In genomic region chr10:95480102-95480900, GRCh38 we compare ENCODE assay signal across 11 cellular contexts.
DNase-seq lines count a peak whose midpoint lies in the region; FAIRE-seq and TF ChIP-seq lines count a peak whose summit lies in the region.
"Had no signal": no experiment of that assay in that cellular context is flagged by ENCODE, and none has a peak within 500 bp of the region (broad histone marks: within the 10 kb centered on the region; RNA-seq: fewer than 3 reads in every experiment).

No MANE protein-coding gene starts in this region.

- H3K27ac ChIP-seq in H9 (ENCODE audit: insufficient read length, low read depth, low read length) = peak overlapping the region; percentile 13
- peak overlapping the region; percentile 48 for H3K27ac ChIP-seq in cingulate gyrus (ENCODE audit: low read depth, low read length)
- peak overlapping the region; percentile 55 for H3K27ac ChIP-seq in layer of hippocampus (ENCODE audit: low read depth, low read length)

- no peaks in the 10 kb centered on the region for H4K20me1 ChIP-seq in H9 (ENCODE audit: control insufficient read depth, insufficient read depth, insufficient read length)

- H4K91ac ChIP-seq in H9 (ENCODE audit: insufficient read length, low read depth, low read length) = no peak overlapping the region

- no peak overlapping the region for H3K23ac ChIP-seq in H9 (ENCODE audit: insufficient read length, low read depth, low read length)

- H3K27me3 Mint-ChIP-seq in H9 (ENCODE audit: low read depth) (no peaks in the 10 kb centered on the region), immature natural killer cell (ENCODE audit: low read depth in 3 of 3) (no peaks in the 10 kb centered on the region)
- H3K27me3 Mint-ChIP-seq in activated naive CD4-positive, alpha-beta T cell treated with anti-CD3 and anti-CD28 coated beads, Interleukin-2, amount 10 ng/mL, durations not matched to agents 7 days and 5 days = peaks cover 11% of the 10 kb centered on the region

- no peak overlapping the region for H3K4me3 Mint-ChIP-seq in H9
- H3K4me3 Mint-ChIP-seq in immature natural killer cell = no peak overlapping the region
- H3K4me3 Mint-ChIP-seq in activated naive CD4-positive, alpha-beta T cell treated with anti-CD3 and anti-CD28 coated beads, Interleukin-2, amount 10 ng/mL, durations not matched to agents 7 days and 5 days = no peak overlapping the region

- no peak overlapping the region for H4K5ac ChIP-seq in H9 (ENCODE audit: insufficient read length, low read depth, low read length)

- H3K4me2 ChIP-seq in H9 (ENCODE audit: insufficient read depth, insufficient read length, low read length) = no peak overlapping the region
- H3K4me2 ChIP-seq in skeletal muscle satellite cell (ENCODE audit: low read length) = no peak overlapping the region

- no peak overlapping the region; the same call in 1 of the 2 replicates for H3K4ac ChIP-seq in H9 (ENCODE audit: low read depth, low read length)

- H3T11ph ChIP-seq in H9 (ENCODE audit: low read length) = no peak overlapping the region

- no peaks in the 10 kb centered on the region for H3K9me3 Mint-ChIP-seq in H9
- H3K9me3 Mint-ChIP-seq in immature natural killer cell = no peaks in the 10 kb centered on the region
- no peaks in the 10 kb centered on the region for H3K9me3 Mint-ChIP-seq in activated naive CD4-positive, alpha-beta T cell treated with anti-CD3 and anti-CD28 coated beads, Interleukin-2, amount 10 ng/mL, durations not matched to agents 7 days and 5 days

- no peak overlapping the region for H2BK12ac ChIP-seq in H9 (ENCODE audit: insufficient read length, low read depth, low read length)

- no peak overlapping the region for H4K8ac ChIP-seq in H9 (replicated peaks; ENCODE audit: insufficient read length, low read depth, low read length)

- no peaks in the 10 kb centered on the region for H3K9me3 ChIP-seq in H9 (ENCODE audit: control insufficient read depth, low read depth, low read length)
- H3K9me3 ChIP-seq in skeletal muscle satellite cell (replicated peaks; ENCODE audit: low read length) = no peaks in the 10 kb centered on the region

- H3K18ac ChIP-seq in H9 (ENCODE audit: insufficient read length, low read depth, low read length) = peak overlapping the region; percentile 61

- FAIRE-seq in HTR-8/SVneo (lab: Jason Lieb, UNC) = no peak

- H2BK120ac ChIP-seq in H9 (ENCODE audit: low read depth, low read length, poor library complexity, severe bottlenecking) = no peak overlapping the region

- DNase-seq in H9 = no peak
- DNase-seq in immature natural killer cell = no peak
- no peak for DNase-seq in HTR-8/SVneo (ENCODE audit: insufficient read length, low spot score)
- DNase-seq in DMS114 treated with DMSO at 0.1 percent for 48 hours (lab: John Stamatoyannopoulos, UW; ENCODE audit: unreplicated experiment) = no peak
- DNase-seq in activated naive CD4-positive, alpha-beta T cell treated with anti-CD3 and anti-CD28 coated beads, Interleukin-2, amount 10 ng/mL, durations not matched to agents 7 days and 5 days = no peak
- DNase-seq: activated CD4-positive, CD25-positive, alpha-beta regulatory T cell; C1 segment of cervical spinal cord; NCI-H1092 had no signal

- peak overlapping the region; percentile 66; the same call in 1 of the 2 replicates for H3K14ac ChIP-seq in H9 (ENCODE audit: insufficient read depth, low read length)

- CTCF ChIA-PET in activated naive CD4-positive, alpha-beta T cell treated with anti-CD3 and anti-CD28 coated beads, Interleukin-2, amount 10 ng/mL, durations not matched to agents 7 days and 5 days (lab: Charles Lee) = interaction anchor here (1.3 kb wide), 1 partner anchor 235 kb away, joined by 3 read pairs; no protein-coding TSS in a partner anchor

- H3K27ac Mint-ChIP-seq in H9 (peak overlapping the region in 2 of 3 experiments; percentile 73 to 80; a peak in 4 of 7 replicates), immature natural killer cell (no peak overlapping the region)
- no peak overlapping the region for H3K27ac Mint-ChIP-seq in activated naive CD4-positive, alpha-beta T cell treated with anti-CD3 and anti-CD28 coated beads, Interleukin-2, amount 10 ng/mL, durations not matched to agents 7 days and 5 days

- no peak overlapping the region for H2BK5ac ChIP-seq in H9 (ENCODE audit: insufficient read length, low read length)

- peaks cover 2% of the 10 kb centered on the region; the same call in 1 of the 2 replicates for H3K79me2 ChIP-seq in H9 (ENCODE audit: insufficient read depth, low read length)

- H3K4me1 ChIP-seq in H9 (ENCODE audit: insufficient read depth, low read length) = peaks cover 14% of the 10 kb centered on the region; the same call in 1 of the 2 replicates
- H3K4me1 ChIP-seq in skeletal muscle satellite cell (ENCODE audit: control insufficient read depth, insufficient read depth, low read length) = peaks cover 15% of the 10 kb centered on the region

- H2BK15ac ChIP-seq in H9 (ENCODE audit: low read depth, low read length) = no peak overlapping the region

- TF ChIP-seq CTCF in H9 (conservative IDR thresholded peaks at IDR 0.05) = peak; percentile 27; the same call in 2 of the 3 replicates

- no peak overlapping the region for H3K4me3 ChIP-seq in skeletal muscle satellite cell (ENCODE audit: low read length)

- no peaks in the 10 kb centered on the region for H3K79me1 ChIP-seq in H9 (ENCODE audit: insufficient read depth, low read depth, low read length, poor library complexity, severe bottlenecking)

- H3K23me2 ChIP-seq in H9 (ENCODE audit: insufficient read length, low read depth, low read length, poor library complexity, severe bottlenecking) = no peaks in the 10 kb centered on the region

- H3K36me3 Mint-ChIP-seq in H9 (ENCODE audit: insufficient read depth in 1 of 3, low read depth in 3 of 3) = peaks cover 0 to 15% (median 5%) of the 10 kb centered on the region in 3 experiments; a peak in 4 of 7 replicates
- H3K36me3 Mint-ChIP-seq in immature natural killer cell = no peaks in the 10 kb centered on the region
- no peaks in the 10 kb centered on the region for H3K36me3 Mint-ChIP-seq in activated naive CD4-positive, alpha-beta T cell treated with anti-CD3 and anti-CD28 coated beads, Interleukin-2, amount 10 ng/mL, durations not matched to agents 7 days and 5 days

- no peak overlapping the region for H2AFZ ChIP-seq in H9 (ENCODE audit: low read length)

- H2AK5ac ChIP-seq in H9 (ENCODE audit: insufficient read length, low read length) = peak overlapping the region; percentile 33

- H3K4me1 Mint-ChIP-seq in H9 (peaks cover 46 to 59% of the 10 kb centered on the region in 2 experiments), immature natural killer cell (peaks cover 2 to 4% of the 10 kb centered on the region in 2 donors)
- peaks cover under 1% of the 10 kb centered on the region for H3K4me1 Mint-ChIP-seq in activated naive CD4-positive, alpha-beta T cell treated with anti-CD3 and anti-CD28 coated beads, Interleukin-2, amount 10 ng/mL, durations not matched to agents 7 days and 5 days

- no CpG with 5 or more reads among the region's 11 CpGs for WGBS in H9 (ENCODE audit: extremely low coverage, insufficient read length, low lambda C conversion rate)

- H3K27me3 ChIP-seq in H9 (ENCODE audit: insufficient read depth, low read length) = no peaks in the 10 kb centered on the region
- H3K27me3 ChIP-seq in layer of hippocampus (ENCODE audit: control insufficient read depth, insufficient read depth, low read length) = no peaks in the 10 kb centered on the region
- no peaks in the 10 kb centered on the region for H3K27me3 ChIP-seq in skeletal muscle satellite cell (ENCODE audit: control insufficient read depth, insufficient read depth, low read length)

- no peaks in the 10 kb centered on the region for H3K36me3 ChIP-seq in skeletal muscle satellite cell (ENCODE audit: insufficient read depth, low read length)

- no peak overlapping the region for H3K9ac ChIP-seq in H9 (ENCODE audit: extremely low read depth, insufficient read length, low read length)
- peak overlapping the region; percentile 22 for H3K9ac ChIP-seq in skeletal muscle satellite cell (ENCODE audit: low read depth, low read length)

- H2BK20ac ChIP-seq in H9 (ENCODE audit: low read depth, low read length, poor library complexity, severe bottlenecking) = no peak overlapping the region

- H3K56ac ChIP-seq in H9 (ENCODE audit: insufficient read length, low read depth, low read length) = peak overlapping the region; percentile 27

Comparison
In these comparisons a context has a peak if more than half of its experiments do, and no peak if none do; other contexts are left out.
1. H3K27ac Mint-ChIP-seq: peak in H9 (2 of 3); none in immature natural killer cell (0 of 6) and activated naive CD4-positive, alpha-beta T cell treated with anti-CD3 and anti-CD28 coated beads, Interleukin-2, amount 10 ng/mL, durations not matched to agents 7 days and 5 days (single experiment).
2. Peak in every context shown above with its lines, with median percentiles within 50 percentile points of each other: H3K27ac ChIP-seq.